8 cellular contexts compared by ENCODE assay signal in the genomic region with DNA sequence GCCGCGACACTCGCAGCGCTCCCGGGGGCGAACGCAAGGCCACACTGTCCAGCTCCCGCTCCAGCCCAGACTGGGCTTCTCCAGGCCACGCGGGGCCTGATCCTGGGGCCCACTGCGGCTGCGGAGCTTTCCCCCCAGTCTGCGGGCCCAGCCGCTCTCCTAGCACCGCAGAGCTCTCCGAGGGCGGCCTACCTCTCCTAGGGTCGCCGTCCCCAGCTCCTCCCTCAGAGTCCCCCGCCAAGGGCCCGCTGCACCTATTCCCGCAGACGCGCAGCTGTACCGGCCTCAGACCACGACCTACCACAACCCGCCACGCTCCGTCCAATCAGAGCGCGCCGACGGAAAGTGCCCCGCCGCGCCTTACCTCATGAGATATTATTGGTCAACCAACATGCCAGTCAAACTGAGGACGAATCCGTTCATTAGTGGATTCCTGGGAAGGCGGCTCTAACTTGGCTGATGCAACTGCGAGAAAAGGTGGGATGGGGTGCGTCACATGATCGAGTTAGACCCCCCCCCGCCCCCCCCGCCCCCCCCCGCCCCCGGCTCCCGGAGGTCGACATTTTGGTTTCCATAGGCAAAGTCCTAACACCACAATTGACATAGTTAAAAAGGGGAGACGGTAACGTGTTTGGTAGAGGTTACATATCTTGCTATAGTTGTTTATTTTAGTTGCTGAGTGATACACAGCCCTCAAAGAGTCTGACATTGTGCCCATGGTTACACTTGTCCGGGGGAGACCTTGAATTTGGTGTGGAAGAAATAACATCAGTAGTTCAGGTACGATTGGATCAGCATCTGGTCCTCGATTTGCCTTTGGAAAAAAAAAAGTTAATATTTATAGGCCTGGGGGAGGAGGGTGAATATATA. TPM values are rescaled to one million over a fixed set of nuclear protein-coding genes. Genes with fewer than 3 reads are reported as not detected.
DNase-seq lines count a peak whose midpoint lies in the region; ATAC-seq and TF ChIP-seq lines count a peak whose summit lies in the region.

A gene (minus strand): TSS at position 278 of the 870 bp plus-strand sequence. CDS start 6,743 bp downstream, outside the sequence.

- H3K9me3 ChIP-seq in left ventricle myocardium inferior (replicated peaks) (no peaks in the 10 kb centered on the region), prostate gland (no peaks in the 10 kb centered on the region)

- H3K27ac ChIP-seq in left ventricle myocardium inferior (replicated peaks) (peak within 1 kb of the TSS; percentile 96), prostate gland (peak within 1 kb of the TSS; percentile 87 to 88), urinary bladder (ENCODE audit: low read depth) (peak within 1 kb of the TSS; percentile 57)

- in situ Hi-C loops in GM13977 (cut with MboI; ENCODE audit: low pct_unique_long_range_greater_than_20kb, low sequenced_read_pairs, unreplicated experiment), result no loop called here

- ATAC-seq in HG02884 (IDR thresholded peaks at IDR 0.05; ENCODE audit: unreplicated experiment), result peak; percentile 95

- H3K27me3 ChIP-seq in left ventricle myocardium inferior (ENCODE audit: low read depth), result no peaks in the 10 kb centered on the region
- H3K27me3 ChIP-seq in prostate gland (replicated peaks; ENCODE audit: insufficient read depth), result no peaks in the 10 kb centered on the region

- no peak for TF ChIP-seq CTCF in GM13977 (IDR thresholded peaks at IDR 0.05; ENCODE audit: extremely low read depth, insufficient read depth, missing control alignments)
- TF ChIP-seq CTCF in left ventricle myocardium inferior (IDR thresholded peaks at IDR 0.05; ENCODE audit: borderline replicate concordance), result no peak
- TF ChIP-seq CTCF in prostate gland (IDR thresholded peaks at IDR 0.05), result peak in 1 of 4 experiments; percentile 38

- H3K27ac Mint-ChIP-seq in T-helper 1 cell treated with Interleukin-12 subunit alpha and Interleukin-12 subunit beta and Interleukin-4 antibody, amounts not matched to agents 30 μg/mL and 1 μg/mL, for 36 hours, result peak within 1 kb of the TSS; percentile 99

- peaks cover 15% of the 10 kb centered on the region for H3K36me3 ChIP-seq in left ventricle myocardium inferior
- no peaks in the 10 kb centered on the region for H3K36me3 ChIP-seq in prostate gland
- H3K36me3 ChIP-seq in urinary bladder (ENCODE audit: insufficient read depth), result no peaks in the 10 kb centered on the region

- H3K4me3 ChIP-seq in left ventricle myocardium inferior (peak within 1 kb of the TSS; percentile 94), prostate gland (peak within 1 kb of the TSS; percentile 59 to 77), urinary bladder (ENCODE audit: low read depth, low read length) (peak within 1 kb of the TSS; percentile 60)

- no peaks in the 10 kb centered on the region for H3K27me3 Mint-ChIP-seq in T-helper 1 cell treated with Interleukin-12 subunit alpha and Interleukin-12 subunit beta and Interleukin-4 antibody, amounts not matched to agents 30 μg/mL and 1 μg/mL, for 36 hours (ENCODE audit: low read depth)

- TF ChIP-seq POLR2A in prostate gland (IDR thresholded peaks at IDR 0.05), result peak; percentile 92

- H3K4me3 Mint-ChIP-seq in T-helper 1 cell treated with Interleukin-12 subunit alpha and Interleukin-12 subunit beta and Interleukin-4 antibody, amounts not matched to agents 30 μg/mL and 1 μg/mL, for 36 hours, result peak within 1 kb of the TSS; percentile 98

- WGBS in prostate gland, result 1% methylated on average over 53 of the region's 53 CpGs
- WGBS in urinary bladder, result 2% methylated on average over 53 of the region's 53 CpGs

- H3K36me3 Mint-ChIP-seq in T-helper 1 cell treated with Interleukin-12 subunit alpha and Interleukin-12 subunit beta and Interleukin-4 antibody, amounts not matched to agents 30 μg/mL and 1 μg/mL, for 36 hours (ENCODE audit: low read depth), result peaks cover 11% of the 10 kb centered on the region

- peaks cover 25% of the 10 kb centered on the region for H3K4me1 ChIP-seq in left ventricle myocardium inferior
- H3K4me1 ChIP-seq in prostate gland (replicated peaks), result no peaks in the 10 kb centered on the region
- no peaks in the 10 kb centered on the region for H3K4me1 ChIP-seq in urinary bladder (ENCODE audit: insufficient read depth)

- H3K4me1 Mint-ChIP-seq in T-helper 1 cell treated with Interleukin-12 subunit alpha and Interleukin-12 subunit beta and Interleukin-4 antibody, amounts not matched to agents 30 μg/mL and 1 μg/mL, for 36 hours (ENCODE audit: low read depth), result peaks cover 18% of the 10 kb centered on the region

- DNase-seq in GM13977 (ENCODE audit: low spot score), result peak; percentile 97
- peak; percentile 97 for DNase-seq in NCI-H1694 (lab: John Stamatoyannopoulos, UW)
- DNase-seq in amygdala (lab: John Stamatoyannopoulos, UW), result peak; percentile 33 to 99 (median 94)
- peak; percentile 97 for DNase-seq in left ventricle myocardium inferior
- DNase-seq in prostate gland (ENCODE audit: low spot score), result peak; percentile 99

- no peaks in the 10 kb centered on the region for H3K9me3 Mint-ChIP-seq in T-helper 1 cell treated with Interleukin-12 subunit alpha and Interleukin-12 subunit beta and Interleukin-4 antibody, amounts not matched to agents 30 μg/mL and 1 μg/mL, for 36 hours

- intact Hi-C loops in left ventricle myocardium inferior (cut with micrococcal nuclease) (no loop called here), prostate gland (cut with DNase I) (no loop called here)

RNA-seq across cellular contexts. Expression of the gene that starts here (rescaled TPM):
- total RNA-seq in left ventricle myocardium inferior (61.0 TPM), prostate gland (10 to 100 TPM; 79.1 to 93.1 TPM), urinary bladder (47.4 TPM)
- 70.5 TPM for polyA plus RNA-seq in urinary bladder

Comparison
In these comparisons a context has a peak if more than half of its experiments do, and no peak if none do; other contexts are left out.
1. Peak in every context shown above with its lines: DNase-seq, ATAC-seq, H3K4me3 ChIP-seq and H3K27ac ChIP-seq.